Comparison of ENCODE assay signal across 30 cellular contexts in genomic region chr15:83914906-83915305, GRCh38.
"Had no signal": no experiment of that assay in that cellular context is flagged by ENCODE, and none has a peak within 500 bp of the region (broad histone marks: within the 10 kb centered on the region; RNA-seq: fewer than 3 reads in every experiment).

No MANE protein-coding gene starts in this region.

- H3K4me3 ChIP-seq: heart right ventricle, lower lobe of right lung, ovary, psoas muscle, sigmoid colon, skin epidermis, spleen, thoracic aorta, tibial nerve, upper lobe of left lung had no signal

- H3K27ac Mint-ChIP-seq: effector memory CD8-positive, alpha-beta T cell; immature natural killer cell; memory B cell; naive thymus-derived CD4-positive, alpha-beta T cell; nephron; stimulated activated naive B cell treated with anti-CD40 and anti-IgM and Interleukin-4, amounts not matched to agents 10 μg/mL and 1 μg/mL and 100 μg/mL, for 72 hours; stimulated activated naive CD8-positive, alpha-beta T cell treated with anti-CD3 and anti-CD28 coated beads, Interleukin-15, Interleukin-2, amounts not matched to agents 100 ng/mL and 50 ng/mL, for 24 hours had no signal

- H3K4me1 ChIP-seq: foreskin keratinocyte, heart right ventricle, lower lobe of right lung, psoas muscle, spleen, upper lobe of left lung had no signal

- H3K36me3 Mint-ChIP-seq: immature natural killer cell; memory B cell; stimulated activated naive B cell treated with anti-CD40 and anti-IgM and Interleukin-4, amounts not matched to agents 10 μg/mL and 1 μg/mL and 100 μg/mL, for 72 hours had no signal

- H3K36me3 ChIP-seq: lower lobe of right lung, ovary, spleen, tibial nerve, upper lobe of left lung had no signal

- ATAC-seq: effector memory CD8-positive, alpha-beta T cell; foreskin keratinocyte; heart right ventricle; left ventricle myocardium superior; lower lobe of right lung; naive thymus-derived CD4-positive, alpha-beta T cell; psoas muscle; right cardiac atrium; stimulated activated naive B cell treated with anti-CD40 and anti-IgM and Interleukin-4, amounts not matched to agents 10 μg/mL and 1 μg/mL and 100 μg/mL, for 72 hours had no signal

- H3K9me3 ChIP-seq: heart right ventricle, lower lobe of right lung, ovary, psoas muscle, sigmoid colon, spleen, thoracic aorta, tibial nerve, upper lobe of left lung had no signal

- H3K27ac ChIP-seq: foreskin keratinocyte, heart right ventricle, lower lobe of right lung, ovary, psoas muscle, sigmoid colon, skin epidermis, spleen, thoracic aorta, tibial nerve, upper lobe of left lung had no signal

- DNase-seq: cerebellar nuclear complex; cortex of kidney; effector memory CD8-positive, alpha-beta T cell; foreskin keratinocyte; glutamatergic neuron; heart right ventricle; hypothalamus; immature natural killer cell; islet precursor cell; kidney glomerular epithelial cell; left ventricle myocardium superior; lower lobe of right lung; naive thymus-derived CD4-positive, alpha-beta T cell; nucleus accumbens; ovary; posterior cingulate gyrus; psoas muscle; right cardiac atrium; sigmoid colon; spleen; stimulated activated CD4-positive, alpha-beta T cell treated with anti-CD3 and anti-CD28 coated beads, Interleukin-15, amount 100 ng/mL, for 24 hours; stimulated activated CD4-positive, alpha-beta T cell treated with anti-CD3 and anti-CD28 coated beads, Interleukin-2, amount 100 ng/mL, for 48 hours; stimulated activated naive B cell treated with anti-CD40 and anti-IgM and Interleukin-4, amounts not matched to agents 10 μg/mL and 1 μg/mL and 100 μg/mL, for 72 hours; upper lobe of left lung had no signal

- H3K27me3 ChIP-seq: foreskin keratinocyte, heart right ventricle, ovary, sigmoid colon, tibial nerve, upper lobe of left lung had no signal

- H3K9me3 Mint-ChIP-seq: effector memory CD8-positive, alpha-beta T cell; stimulated activated naive CD8-positive, alpha-beta T cell treated with anti-CD3 and anti-CD28 coated beads, Interleukin-15, Interleukin-2, amounts not matched to agents 100 ng/mL and 50 ng/mL, for 24 hours had no signal

- H3K4me3 Mint-ChIP-seq: effector memory CD8-positive, alpha-beta T cell; immature natural killer cell; memory B cell; naive thymus-derived CD4-positive, alpha-beta T cell; nephron; stimulated activated naive B cell treated with anti-CD40 and anti-IgM and Interleukin-4, amounts not matched to agents 10 μg/mL and 1 μg/mL and 100 μg/mL, for 72 hours; stimulated activated naive CD8-positive, alpha-beta T cell treated with anti-CD3 and anti-CD28 coated beads, Interleukin-15, Interleukin-2, amounts not matched to agents 100 ng/mL and 50 ng/mL, for 24 hours had no signal
